In genomic region chr5:103178167-103178566, GRCh38 we compare ENCODE assay signal across 1 cellular context.
TF ChIP-seq lines count a peak whose summit lies in the region.

No MANE protein-coding gene starts in this region.

TF ChIP-seq in K562, 482 proteins besides CTCF, POLR2A, EP300 and RAD21:
- no peak for TF ChIP-seq ZFX (CRISPR knock-in tag; IDR thresholded peaks at IDR 0.05)
- TF ChIP-seq PML (IDR thresholded peaks at IDR 0.05; ENCODE audit: low read length): no peak
